1 cellular context compared by ENCODE assay signal in genomic region chr6:157557541-157557940, GRCh38.
TF ChIP-seq lines count a peak whose summit lies in the region.

No MANE protein-coding gene starts in this region.

TF ChIP-seq in K562, 482 proteins besides CTCF, POLR2A, EP300 and RAD21 (continued from another document):
- TF ChIP-seq, protein P1, sequence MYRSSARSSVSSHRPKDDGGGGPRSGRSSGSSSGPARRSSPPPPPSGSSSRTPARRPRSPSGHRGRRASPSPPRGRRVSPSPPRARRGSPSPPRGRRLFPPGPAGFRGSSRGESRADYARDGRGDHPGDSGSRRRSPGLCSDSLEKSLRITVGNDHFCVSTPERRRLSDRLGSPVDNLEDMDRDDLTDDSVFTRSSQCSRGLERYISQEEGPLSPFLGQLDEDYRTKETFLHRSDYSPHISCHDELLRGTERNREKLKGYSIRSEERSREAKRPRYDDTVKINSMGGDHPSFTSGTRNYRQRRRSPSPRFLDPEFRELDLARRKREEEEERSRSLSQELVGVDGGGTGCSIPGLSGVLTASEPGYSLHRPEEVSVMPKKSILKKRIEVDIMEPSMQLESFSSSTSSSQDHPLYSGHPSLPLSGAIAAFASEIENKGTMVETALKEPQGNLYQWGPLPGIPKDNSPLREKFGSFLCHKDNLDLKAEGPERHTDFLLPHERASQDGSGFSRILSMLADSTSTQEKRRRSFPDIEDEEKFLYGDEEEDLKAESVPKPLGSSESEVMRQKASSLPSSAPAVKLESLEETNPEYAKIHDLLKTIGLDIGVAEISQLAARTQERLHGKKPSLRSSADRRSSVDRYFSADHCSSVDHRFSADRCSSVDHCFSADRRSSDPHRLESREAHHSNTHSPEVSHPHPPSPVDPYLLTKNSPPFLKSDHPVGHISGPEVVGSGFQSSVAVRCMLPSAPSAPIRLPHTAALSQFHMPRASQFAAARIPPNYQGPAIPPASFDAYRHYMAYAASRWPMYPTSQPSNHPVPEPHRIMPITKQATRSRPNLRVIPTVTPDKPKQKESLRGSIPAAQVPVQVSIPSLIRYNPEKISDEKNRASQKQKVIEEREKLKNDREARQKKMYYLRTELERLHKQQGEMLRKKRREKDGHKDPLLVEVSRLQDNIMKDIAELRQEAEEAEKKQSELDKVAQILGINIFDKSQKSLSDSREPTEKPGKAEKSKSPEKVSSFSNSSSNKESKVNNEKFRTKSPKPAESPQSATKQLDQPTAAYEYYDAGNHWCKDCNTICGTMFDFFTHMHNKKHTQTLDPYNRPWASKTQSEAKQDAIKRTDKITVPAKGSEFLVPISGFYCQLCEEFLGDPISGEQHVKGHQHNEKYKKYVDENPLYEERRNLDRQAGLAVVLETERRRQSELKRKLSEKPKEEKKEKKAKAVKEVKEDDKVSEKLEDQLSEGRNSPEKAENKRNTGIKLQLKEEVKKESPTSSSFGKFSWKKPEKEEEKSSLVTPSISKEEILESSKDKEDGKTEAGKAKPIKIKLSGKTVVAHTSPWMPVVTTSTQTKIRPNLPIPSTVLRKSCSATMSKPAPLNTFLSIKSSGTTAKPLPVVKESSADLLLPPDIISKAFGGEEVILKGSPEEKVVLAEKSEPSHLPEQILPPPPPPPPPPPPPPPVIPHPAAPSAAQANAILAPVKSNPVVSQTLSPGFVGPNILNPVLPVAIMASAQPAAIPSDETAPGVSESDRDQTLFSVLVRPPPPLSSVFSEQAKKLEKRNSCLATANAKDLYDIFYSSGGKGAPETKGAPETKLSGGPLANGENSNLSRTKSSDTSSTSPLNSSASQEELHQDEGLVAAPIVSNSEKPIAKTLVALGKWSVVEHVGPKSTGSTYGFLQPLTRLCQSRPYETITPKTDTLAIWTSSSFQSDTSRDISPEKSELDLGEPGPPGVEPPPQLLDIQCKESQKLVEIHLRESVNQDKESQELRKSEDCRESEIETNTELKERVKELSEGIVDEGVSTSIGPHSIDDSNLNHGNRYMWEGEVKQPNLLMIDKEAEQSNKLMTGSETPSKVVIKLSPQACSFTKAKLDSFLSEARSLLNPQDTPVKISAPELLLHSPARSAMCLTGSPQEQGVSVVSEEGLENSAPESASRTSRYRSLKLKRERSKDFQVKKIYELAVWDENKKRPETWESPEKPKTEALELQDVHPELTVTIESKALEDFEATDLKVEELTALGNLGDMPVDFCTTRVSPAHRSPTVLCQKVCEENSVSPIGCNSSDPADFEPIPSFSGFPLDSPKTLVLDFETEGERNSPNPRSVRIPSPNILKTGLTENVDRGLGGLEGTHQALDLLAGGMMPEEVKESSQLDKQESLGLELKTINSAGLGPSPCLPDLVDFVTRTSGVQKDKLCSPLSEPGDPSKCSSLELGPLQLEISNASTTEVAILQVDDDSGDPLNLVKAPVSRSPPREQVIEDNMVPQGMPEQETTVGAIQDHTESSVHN (IDR thresholded peaks at IDR 0.05; ENCODE audit: borderline replicate concordance in 1 of 2, low read depth in 1 of 2) = no peak
